In genomic region chr3:186442162-186442561, GRCh38 we compare ENCODE assay signal across 20 cellular contexts.
"Had no signal": no experiment of that assay in that cellular context is flagged by ENCODE, and none has a peak within 500 bp of the region (broad histone marks: within the 10 kb centered on the region; RNA-seq: fewer than 3 reads in every experiment).

No MANE protein-coding gene starts in this region.

- H3K27me3 Mint-ChIP-seq: progenitor cell of endocrine pancreas, T-cell had no signal

- H3K27me3 ChIP-seq: ascending aorta, neural progenitor cell, thyroid gland had no signal

- H3K36me3 ChIP-seq: ascending aorta, lower lobe of right lung, neural progenitor cell, thyroid gland had no signal

- H3K36me3 Mint-ChIP-seq: activated naive CD4-positive, alpha-beta T cell treated with anti-CD3 and anti-CD28 coated beads, Interleukin-2, amount 50 U/mL, for 72 hours; naive thymus-derived CD4-positive, alpha-beta T cell; neural progenitor cell; T-cell had no signal

- H3K4me3 Mint-ChIP-seq: central memory CD8-positive, alpha-beta T cell; naive thymus-derived CD4-positive, alpha-beta T cell; neural progenitor cell; T-cell; T-helper 2 cell treated with Interferon-gamma antibody and Interleukin-4, amounts not matched to agents 5 μg/mL and 100 μg/mL, for 36 hours had no signal

- H3K27ac ChIP-seq: ascending aorta, lower lobe of right lung, neural progenitor cell, thyroid gland had no signal

- ATAC-seq: activated naive CD4-positive, alpha-beta T cell treated with anti-CD3 and anti-CD28 coated beads, Interleukin-2, amount 50 U/mL, for 72 hours; lower lobe of right lung; naive thymus-derived CD4-positive, alpha-beta T cell; stimulated activated naive CD8-positive, alpha-beta T cell treated with anti-CD3 and anti-CD28 coated beads, Interleukin-15, Interleukin-2, amounts not matched to agents 100 U/mL and 50 U/mL, for 24 hours; T-cell had no signal

- H3K4me1 Mint-ChIP-seq: central memory CD8-positive, alpha-beta T cell; naive thymus-derived CD4-positive, alpha-beta T cell; T-cell had no signal

- H3K27ac Mint-ChIP-seq: activated naive CD4-positive, alpha-beta T cell treated with anti-CD3 and anti-CD28 coated beads, Interleukin-2, amount 50 U/mL, for 72 hours; naive thymus-derived CD4-positive, alpha-beta T cell; neural progenitor cell; progenitor cell of endocrine pancreas; T-cell; T-helper 2 cell treated with Interferon-gamma antibody and Interleukin-4, amounts not matched to agents 5 μg/mL and 100 μg/mL, for 36 hours had no signal

- H3K4me1 ChIP-seq: ascending aorta, lower lobe of right lung, neural progenitor cell, thyroid gland had no signal

- H3K4me3 ChIP-seq: ascending aorta, lower lobe of right lung, neural progenitor cell, thyroid gland had no signal

- H3K9me3 ChIP-seq: ascending aorta, lower lobe of right lung, thyroid gland had no signal

- DNase-seq: activated T-cell treated with anti-CD3 and anti-CD28 coated beads, Interleukin-2, amount 50 U/mL, for 1 hour; effector memory CD4-positive, alpha-beta T cell; foreskin melanocyte; hypothalamus; lower lobe of right lung; mesendoderm; naive thymus-derived CD4-positive, alpha-beta T cell; retina; stimulated activated CD4-positive, alpha-beta T cell treated with anti-CD3 and anti-CD28 coated beads, Interleukin-12 subunit alpha, Interleukin-12 subunit beta, amount 100 ng/mL, for 4 hours; stimulated activated CD4-positive, alpha-beta T cell treated with anti-CD3 and anti-CD28 coated beads, Interleukin-4, amount 100 ng/mL, for 4 hours; stimulated activated naive CD8-positive, alpha-beta T cell treated with anti-CD3 and anti-CD28 coated beads, Interleukin-15, Interleukin-2, amounts not matched to agents 100 U/mL and 50 U/mL, for 24 hours; substantia nigra; T-cell; thyroid gland had no signal

- H3K9me3 Mint-ChIP-seq: activated naive CD4-positive, alpha-beta T cell treated with anti-CD3 and anti-CD28 coated beads, Interleukin-2, amount 50 U/mL, for 72 hours; central memory CD8-positive, alpha-beta T cell; naive thymus-derived CD4-positive, alpha-beta T cell; neural progenitor cell; T-cell; T-helper 2 cell treated with Interferon-gamma antibody and Interleukin-4, amounts not matched to agents 5 μg/mL and 100 μg/mL, for 36 hours had no signal
